Comparison of ENCODE assay signal across 24 cellular contexts in the genomic region with DNA sequence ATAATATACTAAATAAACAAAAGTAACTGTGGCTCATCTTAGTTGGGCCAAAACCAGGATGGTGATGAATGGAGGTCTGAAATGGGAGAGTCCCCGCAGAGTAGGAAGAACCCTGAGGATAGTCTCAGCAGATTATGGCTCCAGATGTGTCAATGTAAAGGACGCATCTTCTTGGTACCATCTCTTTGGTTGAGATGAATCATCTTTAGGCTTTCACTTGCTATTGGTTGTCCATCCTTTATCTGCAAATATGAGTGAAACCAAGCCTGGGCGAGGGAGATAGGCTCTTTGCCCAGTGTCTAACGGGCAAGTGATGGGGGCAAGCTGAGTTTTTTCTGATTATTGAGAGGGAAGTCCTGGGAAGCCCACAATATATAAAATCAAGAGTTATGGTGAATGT. TPM values are rescaled to one million over a fixed set of nuclear protein-coding genes. Genes with fewer than 3 reads are reported as not detected.
"Had no signal": no experiment of that assay in that cellular context is flagged by ENCODE, and none has a peak within 500 bp of the region (broad histone marks: within the 10 kb centered on the region; RNA-seq: fewer than 3 reads in every experiment).

No MANE protein-coding gene starts in this region.

- H3K4me3 Mint-ChIP-seq: mesothelial cell of epicardium; naive B cell; natural killer cell; nephron progenitor cell; neural progenitor cell; stimulated activated naive CD8-positive, alpha-beta T cell treated with anti-CD3 and anti-CD28 coated beads, Interleukin-15, Interleukin-2, amounts not matched to agents 100 ng/mL and 50 ng/mL, for 24 hours had no signal

- ATAC-seq: natural killer cell, right lobe of liver had no signal

- H3K9me3 ChIP-seq: left ventricle myocardium inferior, ovary, right atrium auricular region, right lobe of liver, suprapubic skin, thoracic aorta, tibial artery, upper lobe of right lung had no signal

- H3K36me3 Mint-ChIP-seq: mesothelial cell of epicardium, naive B cell, natural killer cell, neural progenitor cell had no signal

- H3K27me3 Mint-ChIP-seq: stimulated activated naive CD8-positive, alpha-beta T cell treated with anti-CD3 and anti-CD28 coated beads, Interleukin-15, Interleukin-2, amounts not matched to agents 100 ng/mL and 50 ng/mL, for 24 hours had no signal

- H3K27ac Mint-ChIP-seq: mesothelial cell of epicardium; naive B cell; natural killer cell; nephron progenitor cell; progenitor cell of endocrine pancreas; stimulated activated naive CD8-positive, alpha-beta T cell treated with anti-CD3 and anti-CD28 coated beads, Interleukin-15, Interleukin-2, amounts not matched to agents 100 ng/mL and 50 ng/mL, for 24 hours had no signal

- DNase-seq: islet precursor cell; left ventricle myocardium inferior; mesendoderm; naive B cell; natural killer cell; nephron progenitor cell; ovary; right lobe of liver; stimulated activated CD4-positive, alpha-beta T cell treated with anti-CD3 and anti-CD28 coated beads, Interleukin-1b, Interleukin-23, amount 100 ng/mL, for 48 hours; stimulated activated CD4-positive, alpha-beta T cell treated with anti-CD3 and anti-CD28 coated beads, Interleukin-2, amount 100 ng/mL, for 48 hours; stimulated activated CD4-positive, alpha-beta T cell treated with anti-CD3 and anti-CD28 coated beads, Interleukin-4, amount 100 ng/mL, for 4 hours; stimulated activated naive CD4-positive, alpha-beta T cell; tibial artery; trophoblast cell; upper lobe of right lung had no signal

RNA-seq across cellular contexts. Expression of gene LCP2, which starts 19.4 kb away (rescaled TPM):
- total RNA-seq: mesothelial cell of epicardium, progenitor cell of endocrine pancreas, pulmonary artery endothelial cell, renal cortical epithelial cell had no signal
